In the genomic region with DNA sequence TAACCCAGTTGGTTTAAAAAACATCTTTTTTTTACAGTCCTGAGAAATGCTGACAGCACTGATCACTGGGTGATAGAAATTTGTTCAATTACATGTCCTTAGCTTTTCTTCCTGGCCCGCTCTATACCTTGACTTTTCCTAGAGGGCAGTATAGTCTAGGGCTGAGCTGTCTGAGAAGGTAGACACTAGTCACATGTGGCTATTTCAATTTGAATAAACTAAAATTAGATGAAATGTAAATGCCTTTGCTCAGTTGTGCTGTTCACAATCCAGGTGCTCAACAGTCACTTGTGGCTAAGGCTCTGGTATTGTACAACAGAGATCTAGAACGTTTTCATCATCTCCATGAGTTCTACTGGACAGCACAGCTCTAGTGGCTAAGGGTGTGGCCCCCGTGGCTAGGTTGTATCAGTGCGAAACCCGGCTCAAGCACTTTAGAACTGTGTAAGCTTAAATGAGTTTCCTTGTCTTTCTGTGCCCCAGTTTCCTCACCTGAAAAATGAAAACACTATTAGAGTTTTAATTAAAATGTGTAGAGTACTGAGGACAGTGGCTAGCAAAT, we compare ENCODE assay signal across 8 cellular contexts.
DNase-seq lines count a peak whose midpoint lies in the region; ATAC-seq, FAIRE-seq and TF ChIP-seq lines count a peak whose summit lies in the region.

No MANE protein-coding gene starts in this region.

- no peaks in the 10 kb centered on the region for H3K36me3 Mint-ChIP-seq in T-cell

- peak; percentile 9 for FAIRE-seq in GM18507 (lab: Jason Lieb, UNC)
- FAIRE-seq in small intestine (lab: Jason Lieb, UNC), result no peak

- H3K4me3 Mint-ChIP-seq in T-cell, result no peak overlapping the region

- DNase-seq in GM18507 (ENCODE audit: extremely low spot score, insufficient read length, low read depth) (no peak), foreskin keratinocyte (no peak), T-cell (no peak), small intestine (no peak), superior temporal gyrus (ENCODE audit: extremely low spot score) (no peak), activated gamma-delta T cell treated with Interleukin-2 at 50 U/mL for 16 hours (no peak)

- peak; percentile 42 for TF ChIP-seq CTCF in foreskin keratinocyte (conservative IDR thresholded peaks at IDR 0.05)

- 72 to 83% (median 78%) methylated on average over 5 of the region's 5 CpGs for WGBS in small intestine, 3 donors

- CTCF ChIA-PET in T-cell (lab: Charles Lee), result no interaction called here

- no peak overlapping the region for H3K27ac ChIP-seq in foreskin keratinocyte
- no peak overlapping the region for H3K27ac ChIP-seq in small intestine (ENCODE audit: low read depth in 1 of 2, low read length in 1 of 2)

- H3K9me3 Mint-ChIP-seq in T-cell, result no peaks in the 10 kb centered on the region

- no peaks in the 10 kb centered on the region for H3K9me3 ChIP-seq in small intestine (ENCODE audit: control insufficient read depth, low read depth)

- H3K4me3 ChIP-seq in small intestine (ENCODE audit: low read depth in 1 of 2, low read length in 2 of 2), result no peak overlapping the region

- no peaks in the 10 kb centered on the region for H3K4me1 Mint-ChIP-seq in T-cell

- H3K27me3 ChIP-seq in foreskin keratinocyte (no peaks in the 10 kb centered on the region), small intestine (ENCODE audit: control insufficient read depth in 2 of 2, insufficient read depth in 2 of 2, low read length in 2 of 2) (peaks cover 0 to 2% of the 10 kb centered on the region in 2 donors)

- POLR2A ChIA-PET in T-cell (lab: Charles Lee), result no interaction called here

- H3K27ac Mint-ChIP-seq in T-cell, result no peak overlapping the region

- ATAC-seq in GM21723 (IDR thresholded peaks at IDR 0.05; ENCODE audit: unreplicated experiment) (peak; percentile 91), HG03565 (IDR thresholded peaks at IDR 0.05; ENCODE audit: unreplicated experiment) (peak; percentile 93), foreskin keratinocyte (no peak), T-cell (replicated peaks in 1 of 4) (no peak)

- H3K36me3 ChIP-seq in small intestine (ENCODE audit: control insufficient read depth in 2 of 2, insufficient read depth in 2 of 2, low read length in 2 of 2), result no peaks in the 10 kb centered on the region

- no peaks in the 10 kb centered on the region for H3K4me1 ChIP-seq in foreskin keratinocyte
- H3K4me1 ChIP-seq in small intestine (ENCODE audit: control insufficient read depth in 2 of 2, insufficient read depth in 1 of 2, low read depth in 1 of 2, low read length in 1 of 2), result no peaks in the 10 kb centered on the region

- peaks cover 0 to 9% of the 10 kb centered on the region in 2 donors for H3K27me3 Mint-ChIP-seq in T-cell

Comparison
In these comparisons a context has a peak if more than half of its experiments do, and no peak if none do; other contexts are left out.
1. ATAC-seq: peak in GM21723 (single experiment) and HG03565 (single experiment); none in foreskin keratinocyte (single experiment) and T-cell (0 of 4).